In the genomic region with DNA sequence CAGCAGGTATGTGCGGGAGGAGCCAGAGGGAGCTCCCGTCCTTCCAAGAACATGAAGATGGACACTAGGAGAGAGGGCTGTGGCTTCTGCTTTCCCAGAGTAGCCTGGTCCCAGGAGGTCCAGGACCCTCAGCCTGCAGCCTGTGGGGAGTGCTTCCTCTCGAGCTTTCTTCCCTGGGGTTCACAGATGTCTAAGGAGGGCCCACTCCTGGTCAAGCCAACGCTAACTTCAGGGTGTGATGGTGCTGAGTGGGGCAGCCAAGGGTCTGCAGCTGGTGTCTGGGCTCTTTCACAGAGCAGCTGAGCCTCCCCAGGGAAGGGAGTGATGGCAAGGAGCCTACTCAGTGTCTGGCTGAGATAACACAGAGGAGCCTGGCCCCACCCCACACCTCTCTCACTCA, we compare ENCODE assay signal across 20 cellular contexts. TPM values are rescaled to one million over a fixed set of nuclear protein-coding genes. Genes with fewer than 3 reads are reported as not detected.
A peak's percentile ranks its signal among the peaks of the same experiment; 100 is the strongest.
DNase-seq lines count a peak whose midpoint lies in the region; TF ChIP-seq lines count a peak whose summit lies in the region.
"Had no signal": no experiment of that assay in that cellular context is flagged by ENCODE, and none has a peak within 500 bp of the region (broad histone marks: within the 10 kb centered on the region; RNA-seq: fewer than 3 reads in every experiment).

No MANE protein-coding gene starts in this region.

- H3K4me3 ChIP-seq in parathyroid adenoma (ENCODE audit: low read depth, low read length) = no peak overlapping the region
- H3K4me3 ChIP-seq in effector memory CD4-positive, alpha-beta T cell (ENCODE audit: insufficient read depth, low read depth, low read length, poor library complexity, severe bottlenecking) = no peak overlapping the region
- H3K4me3 ChIP-seq: BLaER1 had no signal

- no peaks in the 10 kb centered on the region for H3K9me3 ChIP-seq in parathyroid adenoma (ENCODE audit: control insufficient read depth, low read length)
- H3K9me3 ChIP-seq in effector memory CD4-positive, alpha-beta T cell (ENCODE audit: control insufficient read depth, low read length) = no peaks in the 10 kb centered on the region
- H3K9me3 ChIP-seq: BE2C, BLaER1 had no signal

- DNase-seq in NCI-H526 treated with DMSO at 0.1 percent for 48 hours (lab: John Stamatoyannopoulos, UW) (peak; percentile 55), chondrocyte (ENCODE audit: low spot score) (peak; percentile 59), cortex of kidney (lab: John Stamatoyannopoulos, UW) (no peak), osteocyte (ENCODE audit: extremely low spot score, unreplicated experiment) (no peak), D341Med (ENCODE audit: low spot score) (no peak)
- DNase-seq in effector memory CD4-positive, alpha-beta T cell = no peak
- DNase-seq: 8988T; ACHN; BE2C; C1 segment of cervical spinal cord; CD4-positive, alpha-beta memory T cell; CD4-positive, CD25-positive, alpha-beta regulatory T cell; CD8-positive, alpha-beta memory T cell; COR-L47; DMS79 treated with DMSO at 0.1 percent for 48 hours; GF-D8 had no signal

- H3K9me3 Mint-ChIP-seq in chondrocyte (ENCODE audit: low read depth) (no peaks in the 10 kb centered on the region), osteocyte (ENCODE audit: unreplicated experiment) (no peaks in the 10 kb centered on the region)
- H3K9me3 Mint-ChIP-seq: CD4-positive, alpha-beta memory T cell; CD8-positive, alpha-beta memory T cell had no signal

- H3K4me1 Mint-ChIP-seq in chondrocyte (ENCODE audit: low read depth) (peaks cover 5% of the 10 kb centered on the region), osteocyte (ENCODE audit: unreplicated experiment) (no peaks in the 10 kb centered on the region)
- H3K4me1 Mint-ChIP-seq: CD14-positive monocyte had no signal

- H3K27me3 Mint-ChIP-seq in chondrocyte (ENCODE audit: low read depth) (peaks cover 81% of the 10 kb centered on the region), osteocyte (ENCODE audit: unreplicated experiment) (peaks cover 87% of the 10 kb centered on the region)

- peaks cover 10% of the 10 kb centered on the region for H3K79me2 ChIP-seq in parathyroid adenoma

- no peak overlapping the region for H3K4me2 ChIP-seq in parathyroid adenoma (ENCODE audit: low read length)
- H3K4me2 ChIP-seq: BLaER1 had no signal

- no peaks in the 10 kb centered on the region for H3K36me3 Mint-ChIP-seq in chondrocyte (ENCODE audit: low read depth)
- H3K36me3 Mint-ChIP-seq in osteocyte (ENCODE audit: unreplicated experiment) = no peaks in the 10 kb centered on the region
- H3K36me3 Mint-ChIP-seq: CD14-positive monocyte; CD4-positive, alpha-beta memory T cell; CD4-positive, CD25-positive, alpha-beta regulatory T cell; CD8-positive, alpha-beta memory T cell had no signal

- no peak overlapping the region for H2AFZ ChIP-seq in parathyroid adenoma

- H3K4me3 Mint-ChIP-seq in chondrocyte (ENCODE audit: unreplicated experiment) = no peak overlapping the region
- H3K4me3 Mint-ChIP-seq in osteocyte (ENCODE audit: unreplicated experiment) = no peak overlapping the region
- H3K4me3 Mint-ChIP-seq: CD4-positive, alpha-beta memory T cell; CD4-positive, CD25-positive, alpha-beta regulatory T cell; CD8-positive, alpha-beta memory T cell had no signal

- no peaks in the 10 kb centered on the region for H3K27me3 ChIP-seq in parathyroid adenoma (ENCODE audit: control insufficient read depth, insufficient read depth, low read length)
- H3K27me3 ChIP-seq in effector memory CD4-positive, alpha-beta T cell (replicated peaks; ENCODE audit: control insufficient read depth, insufficient read depth, low read length, poor library complexity, severe bottlenecking) = peaks cover 5% of the 10 kb centered on the region

- H3K4me1 ChIP-seq in parathyroid adenoma = peaks cover 28% of the 10 kb centered on the region
- H3K4me1 ChIP-seq in effector memory CD4-positive, alpha-beta T cell (ENCODE audit: control insufficient read depth, insufficient read depth, low read length, poor library complexity, severe bottlenecking) = no peaks in the 10 kb centered on the region
- H3K4me1 ChIP-seq: BE2C had no signal

- no peak overlapping the region for H3K27ac ChIP-seq in parathyroid adenoma
- H3K27ac ChIP-seq in effector memory CD4-positive, alpha-beta T cell (ENCODE audit: insufficient read depth, low read length, poor library complexity, severe bottlenecking) = no peak overlapping the region
- H3K27ac ChIP-seq: BLaER1 had no signal

- no peaks in the 10 kb centered on the region for H3K36me3 ChIP-seq in parathyroid adenoma (ENCODE audit: control insufficient read depth, insufficient read depth, low read length)
- H3K36me3 ChIP-seq in effector memory CD4-positive, alpha-beta T cell (ENCODE audit: control insufficient read depth, insufficient read depth, low read length) = no peaks in the 10 kb centered on the region
- H3K36me3 ChIP-seq: BE2C, BLaER1 had no signal

- H3K27ac Mint-ChIP-seq in chondrocyte (ENCODE audit: unreplicated experiment) (no peak overlapping the region), osteocyte (ENCODE audit: unreplicated experiment) (no peak overlapping the region)
- H3K27ac Mint-ChIP-seq: CD4-positive, alpha-beta memory T cell; CD4-positive, CD25-positive, alpha-beta regulatory T cell had no signal

- no peak overlapping the region for H3K9ac ChIP-seq in parathyroid adenoma
- H3K9ac ChIP-seq: BLaER1 had no signal

- no peak for TF ChIP-seq CTCF in chondrocyte (IDR thresholded peaks at IDR 0.05)
- TF ChIP-seq CTCF in parathyroid adenoma (IDR thresholded peaks at IDR 0.05) = peak; percentile 8
- TF ChIP-seq CTCF in osteocyte (IDR thresholded peaks at IDR 0.05) = no peak

RNA-seq across cellular contexts. Expression of gene POU2F3, which starts 3.3 kb away (rescaled TPM):
- not detected in 3 replicates for total RNA-seq in chondrocyte
- not detected in 2 replicates for total RNA-seq in osteocyte
- total RNA-seq: A673; CD4-positive, alpha-beta memory T cell; CD4-positive, CD25-positive, alpha-beta regulatory T cell; CD8-positive, alpha-beta memory T cell had no signal

RNA-seq across cellular contexts. Expression of gene OAF, which starts 32.4 kb away (rescaled TPM):
- total RNA-seq in chondrocyte (5.7 to 12.8 TPM (median 6.6 TPM) in 3 replicates), osteocyte (10.2 and 12.3 TPM in 2 replicates)

Comparison
In these comparisons a context has a peak if more than half of its experiments do, and no peak if none do; other contexts are left out.
1. DNase-seq: peak in NCI-H526 treated with DMSO at 0.1 percent for 48 hours (single experiment) and chondrocyte (single experiment); none in cortex of kidney (single experiment), osteocyte (single experiment), effector memory CD4-positive, alpha-beta T cell (0 of 3) and D341Med (single experiment).